10 cellular contexts compared by ENCODE assay signal in genomic region chr17:44008205-44008909, GRCh38. TPM values are rescaled to one million over a fixed set of nuclear protein-coding genes. Genes with fewer than 3 reads are reported as not detected.
DNase-seq lines count a peak whose midpoint lies in the region; ATAC-seq, FAIRE-seq and TF ChIP-seq lines count a peak whose summit lies in the region.
"Had no signal": no experiment of that assay in that cellular context is flagged by ENCODE, and none has a peak within 500 bp of the region (broad histone marks: within the 10 kb centered on the region; RNA-seq: fewer than 3 reads in every experiment).

No MANE protein-coding gene starts in this region.

- WGBS in esophagus muscularis mucosa: 73% methylated on average over 6 of the region's 6 CpGs

- TF ChIP-seq EP300 in esophagus muscularis mucosa (IDR thresholded peaks at IDR 0.05): no peak

- H3K27ac ChIP-seq in BLaER1: no peak overlapping the region
- H3K27ac ChIP-seq in astrocyte (ENCODE audit: low read depth, low read length): no peak overlapping the region
- H3K27ac ChIP-seq in esophagus muscularis mucosa (replicated peaks in 1 of 4): no peak overlapping the region
- H3K27ac ChIP-seq: neutrophil had no signal

- peak overlapping the region; percentile 75; the same call in 1 of the 2 replicates for H3K4me3 ChIP-seq in BLaER1
- H3K4me3 ChIP-seq in astrocyte (ENCODE audit: insufficient read depth, low read depth, low read length): peak overlapping the region; percentile 76
- H3K4me3 ChIP-seq in esophagus muscularis mucosa: peak overlapping the region in 2 of 4 donors; percentile 60 to 61

- peaks cover 44% of the 10 kb centered on the region for H3K4me1 Mint-ChIP-seq in HFFc6 (ENCODE audit: low read depth)
- peaks cover 7% of the 10 kb centered on the region for H3K4me1 Mint-ChIP-seq in astrocyte (ENCODE audit: low read depth, unreplicated experiment)
- H3K4me1 Mint-ChIP-seq in mesothelial cell of epicardium: peaks cover 20% of the 10 kb centered on the region

- H3K27ac Mint-ChIP-seq in HFFc6: peak overlapping the region; percentile 84; the same call in 1 of the 2 replicates
- H3K27ac Mint-ChIP-seq in astrocyte (ENCODE audit: unreplicated experiment): peak overlapping the region; percentile 91
- H3K27ac Mint-ChIP-seq in mesothelial cell of epicardium: no peak overlapping the region

- H3K4me3 Mint-ChIP-seq in HFFc6: peak overlapping the region; percentile 90
- peak overlapping the region; percentile 86 for H3K4me3 Mint-ChIP-seq in astrocyte (ENCODE audit: unreplicated experiment)
- peak overlapping the region; percentile 83 for H3K4me3 Mint-ChIP-seq in mesothelial cell of epicardium

- H3K79me2 ChIP-seq in astrocyte (ENCODE audit: insufficient read depth, low read length): no peaks in the 10 kb centered on the region

- no peak overlapping the region for H2AFZ ChIP-seq in astrocyte (ENCODE audit: low read depth, low read length)

- no peak for ATAC-seq in Right ventricle myocardium superior (ENCODE audit: poor library complexity)

- H3K4me2 ChIP-seq in BLaER1: peak overlapping the region; percentile 100
- H3K4me2 ChIP-seq in astrocyte (ENCODE audit: low read length): peak overlapping the region; percentile 96

- no peak for DNase-seq in HFFc6
- no peak for DNase-seq in astrocyte (ENCODE audit: low read depth)
- DNase-seq in mesothelial cell of epicardium (ENCODE audit: low spot score in 2 of 2, unreplicated experiment in 2 of 2): no peak
- no peak for DNase-seq in NCI-H1694 (lab: John Stamatoyannopoulos, UW)
- DNase-seq in NCI-H226: no peak
- no peak for DNase-seq in esophagus muscularis mucosa (ENCODE audit: extremely low spot score)
- no peak for DNase-seq in Right ventricle myocardium superior

- intact Hi-C loops in esophagus muscularis mucosa (cut with DNase I): no loop called here
- intact Hi-C loops in Right ventricle myocardium superior (cut with DNase I): no loop called here

- H3K36me3 Mint-ChIP-seq in HFFc6 (ENCODE audit: low read depth) (0 out of 2 replicates have a peak, but pooled peaks cover 7% of the 10 kb centered on the region), astrocyte (ENCODE audit: low read depth, unreplicated experiment) (peaks cover 6% of the 10 kb centered on the region), mesothelial cell of epicardium (peaks cover 4% of the 10 kb centered on the region)

- H3K27me3 Mint-ChIP-seq in HFFc6 (ENCODE audit: insufficient read depth) (peaks cover 4% of the 10 kb centered on the region), astrocyte (ENCODE audit: low read depth, unreplicated experiment) (peaks cover 9% of the 10 kb centered on the region), mesothelial cell of epicardium (ENCODE audit: low read depth) (peaks cover 35% of the 10 kb centered on the region)

- no peak for TF ChIP-seq POLR2A in esophagus muscularis mucosa (IDR thresholded peaks at IDR 0.05; ENCODE audit: low read depth)

- H3K36me3 ChIP-seq in BLaER1: peaks cover 32% of the 10 kb centered on the region; the same call in 1 of the 2 replicates
- H3K36me3 ChIP-seq in astrocyte (ENCODE audit: insufficient read depth, low read length): no peaks in the 10 kb centered on the region
- H3K36me3 ChIP-seq in esophagus muscularis mucosa: peaks cover 0 to 34% (median 17%) of the 10 kb centered on the region in 4 donors

- TF ChIP-seq CTCF in HFFc6 (IDR thresholded peaks at IDR 0.05): peak; percentile 27
- TF ChIP-seq CTCF in astrocyte (IDR thresholded peaks at IDR 0.05; ENCODE audit: insufficient read depth, low read depth, low read length): no peak
- TF ChIP-seq CTCF in mesothelial cell of epicardium (IDR thresholded peaks at IDR 0.05; ENCODE audit: unreplicated experiment): no peak
- TF ChIP-seq CTCF in esophagus muscularis mucosa (IDR thresholded peaks at IDR 0.05): no peak

- H3K9ac ChIP-seq in BLaER1 (0 out of 2 replicates have a peak overlapping the region, but pooled peaks have one; percentile 69), astrocyte (ENCODE audit: low read length) (peak overlapping the region; percentile 78)

- H3K9me3 Mint-ChIP-seq in HFFc6: no peaks in the 10 kb centered on the region
- no peaks in the 10 kb centered on the region for H3K9me3 Mint-ChIP-seq in astrocyte (ENCODE audit: unreplicated experiment)
- H3K9me3 Mint-ChIP-seq in mesothelial cell of epicardium: no peaks in the 10 kb centered on the region

- peaks cover 27% of the 10 kb centered on the region for H4K20me1 ChIP-seq in BLaER1
- H4K20me1 ChIP-seq in astrocyte (ENCODE audit: insufficient read depth, low read length): peaks cover 13% of the 10 kb centered on the region

- peaks cover 42% of the 10 kb centered on the region for H3K27me3 ChIP-seq in BLaER1
- H3K27me3 ChIP-seq in astrocyte (ENCODE audit: insufficient read depth, low read length): peaks cover 19% of the 10 kb centered on the region
- H3K27me3 ChIP-seq in esophagus muscularis mucosa: peaks cover 6 to 44% (median 23%) of the 10 kb centered on the region in 4 donors
- H3K27me3 ChIP-seq: neutrophil had no signal

- H3K9me3 ChIP-seq in BLaER1 (no peaks in the 10 kb centered on the region), astrocyte (ENCODE audit: insufficient read depth, low read depth, low read length) (no peaks in the 10 kb centered on the region), esophagus muscularis mucosa (no peaks in the 10 kb centered on the region)
- H3K9me3 ChIP-seq: neutrophil had no signal

- H3K4me1 ChIP-seq in BLaER1 (peaks cover 56% of the 10 kb centered on the region), astrocyte (ENCODE audit: insufficient read depth, low read length) (peaks cover 26% of the 10 kb centered on the region), esophagus muscularis mucosa (peaks cover 40 to 52% (median 48%) of the 10 kb centered on the region in 4 donors)

- no peak for FAIRE-seq in astrocyte (lab: Jason Lieb, UNC)

RNA-seq across cellular contexts. Expression of gene NAGS, which starts 3.9 kb away (rescaled TPM):
- total RNA-seq in HFFc6 (2021; fragmentation: NEBNext Ultra II Directional; extraction: Animal tissue kit (Norgen Biotek cat#: 25700)): 1 to 10 TPM in 3 of 6 experiments, under 1 TPM in 3; 0.63 to 1.1 (median 0.91) TPM
- total RNA-seq in astrocyte: 0.91 and 1.0 TPM in 2 replicates
- 0.42 to 0.88 TPM (median 0.82 TPM) in 3 replicates for total RNA-seq in mesothelial cell of epicardium
- 1 to 10 TPM in 3 of 4 donors, under 1 TPM in 1; 0.83 to 3.4 (median 1.8) TPM for total RNA-seq in esophagus muscularis mucosa
- total RNA-seq in Right ventricle myocardium superior: 0.54 TPM

RNA-seq across cellular contexts. Expression of gene TMEM101, which starts 6.4 kb away (rescaled TPM):
- 10 to 100 TPM; 27.8 to 32.7 (median 29.2) TPM for total RNA-seq in HFFc6 (2021; fragmentation: NEBNext Ultra II Directional; extraction: Animal tissue kit (Norgen Biotek cat#: 25700))
- total RNA-seq in astrocyte (17.1 and 21.8 TPM in 2 replicates), mesothelial cell of epicardium (34.2 to 36.4 TPM (median 35.8 TPM) in 3 replicates), esophagus muscularis mucosa (10 to 100 TPM; 22.9 to 30.7 (median 27.2) TPM), Right ventricle myocardium superior (21.3 TPM)

RNA-seq across cellular contexts. Expression of gene PYY, which starts 54.6 kb away (rescaled TPM):
- under 1 TPM in 1 of 6 experiments, not detected in 5; 0.43 TPM for total RNA-seq in HFFc6 (2021; fragmentation: NEBNext Ultra II Directional; extraction: Animal tissue kit (Norgen Biotek cat#: 25700))
- not detected in 2 replicates for total RNA-seq in astrocyte
- not detected in 3 replicates for total RNA-seq in mesothelial cell of epicardium
- not detected for total RNA-seq in esophagus muscularis mucosa
- not detected for total RNA-seq in Right ventricle myocardium superior
- total RNA-seq: G401 had no signal

RNA-seq across cellular contexts. Expression of gene LSM12, which starts 58.1 kb away (rescaled TPM):
- 100 to 1,000 TPM in 1 of 6 experiments, 10 to 100 TPM in 5; 86.6 to 101 (median 94.5) TPM for total RNA-seq in HFFc6 (2021; fragmentation: NEBNext Ultra II Directional; extraction: Animal tissue kit (Norgen Biotek cat#: 25700))
- total RNA-seq in astrocyte: 77.0 and 90.5 TPM in 2 replicates
- 51.4 to 60.8 TPM (median 58.0 TPM) in 3 replicates for total RNA-seq in mesothelial cell of epicardium
- total RNA-seq in esophagus muscularis mucosa: 10 to 100 TPM; 37.8 to 59.2 (median 46.0) TPM
- 46.1 TPM for total RNA-seq in Right ventricle myocardium superior
